14 cellular contexts compared by ENCODE assay signal in the genomic region with DNA sequence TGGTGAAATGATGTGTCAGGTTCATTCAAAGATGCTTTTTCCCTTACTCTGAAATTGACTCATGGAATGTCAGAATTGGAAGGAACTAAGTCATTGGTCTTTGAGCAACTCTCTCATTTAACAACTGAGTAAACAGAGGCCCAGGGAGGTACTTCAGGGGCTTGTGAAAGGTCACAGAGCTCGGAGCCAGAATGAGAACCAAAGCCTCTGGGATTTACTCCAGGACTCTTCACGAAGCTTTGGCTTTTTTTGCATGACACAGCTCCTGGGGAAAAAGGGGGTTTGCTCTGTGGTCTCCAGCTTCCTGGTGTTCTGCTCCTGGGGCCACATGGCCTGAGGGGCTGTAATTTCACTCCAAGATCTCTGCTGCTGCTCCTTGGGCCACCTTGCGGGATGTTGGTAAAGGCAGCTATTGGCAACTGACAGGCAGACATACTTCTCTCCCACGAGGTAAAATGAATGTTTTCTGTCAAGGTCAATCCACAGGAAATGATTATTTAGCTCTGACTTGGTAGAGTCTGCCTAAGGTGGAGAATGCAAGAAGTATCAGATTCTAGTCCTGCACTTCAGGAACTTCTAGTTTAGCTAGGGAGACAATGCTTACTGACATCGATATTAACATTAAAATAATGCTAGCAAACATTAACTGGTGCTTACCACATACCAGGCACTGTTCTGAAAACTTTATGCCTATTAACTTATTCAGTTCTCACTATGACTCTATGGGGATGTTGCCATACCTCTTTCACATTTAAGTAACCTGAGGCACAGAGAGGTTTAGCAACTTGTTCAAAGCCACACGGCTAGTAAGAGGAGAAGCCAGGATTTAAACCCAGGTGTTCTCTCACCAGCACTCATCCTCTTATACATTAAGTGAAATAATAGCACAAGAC. TPM values are rescaled to one million over a fixed set of nuclear protein-coding genes. Genes with fewer than 3 reads are reported as not detected.
DNase-seq lines count a peak whose midpoint lies in the region; ATAC-seq and TF ChIP-seq lines count a peak whose summit lies in the region.
"Had no signal": no experiment of that assay in that cellular context is flagged by ENCODE, and none has a peak within 500 bp of the region (broad histone marks: within the 10 kb centered on the region; RNA-seq: fewer than 3 reads in every experiment).

No MANE protein-coding gene starts in this region.

- H3K4me3 ChIP-seq in astrocyte of the spinal cord (ENCODE audit: low read depth, low read length): no peak overlapping the region
- H3K4me3 ChIP-seq in skeletal muscle cell (ENCODE audit: low read depth, low read length): no peak overlapping the region
- no peak overlapping the region for H3K4me3 ChIP-seq in gastroesophageal sphincter

- TF ChIP-seq EP300 in gastroesophageal sphincter (IDR thresholded peaks at IDR 0.05): no peak

- no peaks in the 10 kb centered on the region for H3K9me3 ChIP-seq in gastroesophageal sphincter

- POLR2A ChIA-PET in HEK293T (lab: Yijun Ruan, JAX): interaction anchor here (1.0 to 1.7 kb wide), 3 partner anchors 10 to 14 kb away, joined by 3 to 8 read pairs (median 8); no protein-coding TSS in a partner anchor

- in situ Hi-C loops in astrocyte of the spinal cord (cut with HindIII; ENCODE audit: low sequenced_read_pairs): no loop called here

- no peak for TF ChIP-seq POLR2A in gastroesophageal sphincter (IDR thresholded peaks at IDR 0.05)

- CTCF ChIA-PET in HEK293T (lab: Yijun Ruan, JAX): interaction anchor here (0.6 to 1.4 kb wide), 2 partner anchors 18 to 48 kb away, joined by 4 read pairs; no protein-coding TSS in a partner anchor

- ATAC-seq in GM21447 (IDR thresholded peaks at IDR 0.05; ENCODE audit: unreplicated experiment) (peak; percentile 75), HG03097 (IDR thresholded peaks at IDR 0.05; ENCODE audit: low FRiP score, unreplicated experiment) (peak; percentile 86), gastroesophageal sphincter (no peak)
- ATAC-seq: activated T-cell treated with anti-CD3 and anti-CD28 coated beads, Interleukin-2, amount 50 U/mL, for 4 hours; HepG2 had no signal

- DNase-seq in astrocyte of the spinal cord (ENCODE audit: low read depth, low spot score): peak; percentile 87
- DNase-seq in skeletal muscle cell (ENCODE audit: low read depth): peak; percentile 84
- no peak for DNase-seq in activated T-cell treated with anti-CD3 and anti-CD28 coated beads, Interleukin-2, amount 50 U/mL, for 1 hour
- no peak for DNase-seq in HEK293T (ENCODE audit: extremely low spot score)
- no peak for DNase-seq in COLO829 (ENCODE audit: low spot score)
- DNase-seq: activated T-cell treated with anti-CD3 and anti-CD28 coated beads, Interleukin-2, amount 50 U/mL, for 4 hours; CD8-positive, alpha-beta memory T cell; NCI-H187; OCI-M1; stimulated activated CD8-positive, alpha-beta memory T cell treated with anti-CD3 and anti-CD28 coated beads, Interleukin-4, amount 100 ng/mL, for 48 hours had no signal

- no peaks in the 10 kb centered on the region for H3K36me3 ChIP-seq in gastroesophageal sphincter

- H3K4me1 ChIP-seq in gastroesophageal sphincter: peaks cover 0 to 32% (median 0%) of the 10 kb centered on the region in 3 donors

- 63 to 68% methylated on average over 3 to 4 of the region's 6 CpGs for WGBS in gastroesophageal sphincter (ENCODE audit: low coverage in 1 of 2), 2 donors

- TF ChIP-seq CTCF in astrocyte of the spinal cord (IDR thresholded peaks at IDR 0.05; ENCODE audit: low read depth, low read length) (no peak), gastroesophageal sphincter (IDR thresholded peaks at IDR 0.05) (no peak)

- H3K27ac ChIP-seq in gastroesophageal sphincter: no peak overlapping the region

- no peaks in the 10 kb centered on the region for H3K27me3 ChIP-seq in gastroesophageal sphincter

TF ChIP-seq in HEK293T, 16 proteins besides CTCF, POLR2A, EP300 and RAD21:
- no peak for TF ChIP-seq SP1 (IDR thresholded peaks at IDR 0.05)
- no peak for TF ChIP-seq SUZ12 (IDR thresholded peaks at IDR 0.05)
- no peak for TF ChIP-seq FOXA1 (IDR thresholded peaks at IDR 0.05)
- TF ChIP-seq ARNT (IDR thresholded peaks at IDR 0.05): no peak

RNA-seq across cellular contexts. Expression of a gene that starts 16.1 kb away (rescaled TPM):
- total RNA-seq in gastroesophageal sphincter: 1 to 10 TPM; 1.2 to 5.7 (median 2.2) TPM
- total RNA-seq: CD8-positive, alpha-beta memory T cell; HepG2 had no signal

Comparison
In these comparisons a context has a peak if more than half of its experiments do, and no peak if none do; other contexts are left out.
1. DNase-seq: peak in astrocyte of the spinal cord (single experiment) and skeletal muscle cell (single experiment); none in activated T-cell treated with anti-CD3 and anti-CD28 coated beads, Interleukin-2, amount 50 U/mL, for 1 hour (single experiment), HEK293T (single experiment) and COLO829 (single experiment).